In the genomic region with DNA sequence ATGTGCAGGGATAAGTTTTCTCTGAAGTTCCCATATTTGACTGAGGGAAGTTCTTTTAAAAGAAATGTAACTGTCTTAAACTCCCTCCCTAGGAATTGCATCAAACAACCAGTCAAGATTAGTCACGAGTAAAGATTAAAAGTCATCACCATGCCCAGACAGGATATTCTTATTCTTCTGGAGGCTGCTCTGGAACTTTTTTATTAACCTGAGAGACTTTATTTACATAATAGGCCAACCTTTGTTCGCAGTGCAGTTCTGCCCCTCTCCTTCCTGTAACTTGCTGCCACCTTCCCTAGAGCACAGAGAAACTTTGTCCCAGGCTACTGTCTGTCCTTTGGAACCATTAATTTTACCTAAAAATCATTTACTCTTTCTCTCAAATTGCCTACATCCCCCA, we compare ENCODE assay signal across 1 cellular context.
A peak's percentile ranks its signal among the peaks of the same experiment; 100 is the strongest.
TF ChIP-seq lines count a peak whose summit lies in the region.

No MANE protein-coding gene starts in this region.

TF ChIP-seq in HepG2, 621 proteins besides CTCF, POLR2A, EP300 and RAD21:
- TF ChIP-seq ZNF530 (CRISPR knock-in tag; IDR thresholded peaks at IDR 0.05; ENCODE audit: low read depth), result peak; percentile 97
- TF ChIP-seq, protein P1, sequence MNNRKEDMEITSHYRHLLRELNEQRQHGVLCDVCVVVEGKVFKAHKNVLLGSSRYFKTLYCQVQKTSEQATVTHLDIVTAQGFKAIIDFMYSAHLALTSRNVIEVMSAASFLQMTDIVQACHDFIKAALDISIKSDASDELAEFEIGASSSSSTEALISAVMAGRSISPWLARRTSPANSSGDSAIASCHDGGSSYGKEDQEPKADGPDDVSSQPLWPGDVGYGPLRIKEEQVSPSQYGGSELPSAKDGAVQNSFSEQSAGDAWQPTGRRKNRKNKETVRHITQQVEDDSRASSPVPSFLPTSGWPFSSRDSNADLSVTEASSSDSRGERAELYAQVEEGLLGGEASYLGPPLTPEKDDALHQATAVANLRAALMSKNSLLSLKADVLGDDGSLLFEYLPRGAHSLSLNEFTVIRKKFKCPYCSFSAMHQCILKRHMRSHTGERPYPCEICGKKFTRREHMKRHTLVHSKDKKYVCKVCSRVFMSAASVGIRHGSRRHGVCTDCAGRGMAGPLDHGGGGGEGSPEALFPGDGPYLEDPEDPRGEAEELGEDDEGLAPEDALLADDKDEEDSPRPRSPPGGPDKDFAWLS (CRISPR knock-in tag; IDR thresholded peaks at IDR 0.05; ENCODE audit: borderline replicate concordance), result no peak
